20 cellular contexts compared by ENCODE assay signal in genomic region chr9:136241540-136241939, GRCh38. TPM values are rescaled to one million over a fixed set of nuclear protein-coding genes. Genes with fewer than 3 reads are reported as not detected.
A peak's percentile ranks its signal among the peaks of the same experiment; 100 is the strongest.
DNase-seq lines count a peak whose midpoint lies in the region; ATAC-seq, FAIRE-seq and TF ChIP-seq lines count a peak whose summit lies in the region.
"Had no signal": no experiment of that assay in that cellular context is flagged by ENCODE, and none has a peak within 500 bp of the region (broad histone marks: within the 10 kb centered on the region; RNA-seq: fewer than 3 reads in every experiment).

No MANE protein-coding gene starts in this region.

- H3K23ac ChIP-seq in neuronal stem cell (ENCODE audit: low read depth, low read length, poor library complexity): no peak overlapping the region

- H3K4me2 ChIP-seq in GM12878 (ENCODE audit: control insufficient read depth, insufficient read depth) (0 out of 2 replicates have a peak overlapping the region, but pooled peaks have one; percentile 33), neuronal stem cell (ENCODE audit: insufficient read depth, low read length, poor library complexity, severe bottlenecking) (no peak overlapping the region)

- H3K4me1 Mint-ChIP-seq in IgD-negative memory B cell: peaks cover 68 to 70% (median 68%) of the 10 kb centered on the region in 3 donors
- H3K4me1 Mint-ChIP-seq in activated T-helper 17 cell treated with anti-CD3 and anti-CD28 coated beads, Interleukin-2, amount 50 U/mL, for 72 hours: peaks cover 28% of the 10 kb centered on the region

- in situ Hi-C loops in GM12878 (cut with MboI): no loop called here

- H3K36me3 ChIP-seq in GM12878 (ENCODE audit: control insufficient read depth in 2 of 2, insufficient read depth in 2 of 2, low read length in 1 of 2) (peaks cover under 1 to 2% of the 10 kb centered on the region in 2 experiments; a peak in 3 of 4 replicates), neuronal stem cell (replicated peaks in 1 of 2; ENCODE audit: control insufficient read depth in 2 of 2, insufficient read depth in 2 of 2, low read length in 2 of 2) (peaks cover 9 to 22% of the 10 kb centered on the region in 2 donors)

- no peak overlapping the region for H2AK5ac ChIP-seq in neuronal stem cell (ENCODE audit: low read depth, low read length)

- no peak overlapping the region for H3K27ac ChIP-seq in GM12878 (ENCODE audit: control insufficient read depth, insufficient read depth)
- H3K27ac ChIP-seq in neuronal stem cell (replicated peaks; ENCODE audit: low read length): no peak overlapping the region
- H3K27ac ChIP-seq: SJSA1 had no signal

- H3K4me1 ChIP-seq in GM12878 (ENCODE audit: control insufficient read depth, insufficient read depth, low read length): peaks cover 52% of the 10 kb centered on the region
- peaks cover 6 to 21% of the 10 kb centered on the region in 2 donors for H3K4me1 ChIP-seq in neuronal stem cell (ENCODE audit: control insufficient read depth in 2 of 2, insufficient read depth in 1 of 2, low read depth in 1 of 2, low read length in 2 of 2)

- WGBS in GM12878 (ENCODE audit: insufficient coverage, insufficient replicate concordance, low lambda C conversion rate, missing lambda C conversion rate): 82% methylated on average over 13 of the region's 13 CpGs
- WGBS in neuronal stem cell (ENCODE audit: extremely low coverage in 2 of 2, insufficient read length in 2 of 2, insufficient replicate concordance in 1 of 2), 2 donors: no CpG with 5 or more reads among the region's 13 CpGs

- peaks cover 69% of the 10 kb centered on the region for H3K79me2 ChIP-seq in GM12878 (ENCODE audit: control insufficient read depth, insufficient read depth, low read length)

- BruUV-seq in GM12878 (replicated peaks; lab: Mats Ljungman, UMichigan): no TSS peak

- H3K36me3 Mint-ChIP-seq in IgD-negative memory B cell: peaks cover 2% of the 10 kb centered on the region
- H3K36me3 Mint-ChIP-seq in activated T-helper 17 cell treated with anti-CD3 and anti-CD28 coated beads, Interleukin-2, amount 50 U/mL, for 72 hours (ENCODE audit: low read depth): peaks cover 23% of the 10 kb centered on the region

- H2BK120ac ChIP-seq in neuronal stem cell (ENCODE audit: low read depth, low read length): no peak overlapping the region

- H3K9ac ChIP-seq in GM12878 (ENCODE audit: control insufficient read depth, insufficient read depth, low read length): no peak overlapping the region
- H3K9ac ChIP-seq in neuronal stem cell (ENCODE audit: low read depth, low read length, poor library complexity): peak overlapping the region; percentile 24

- H3K4me3 ChIP-seq in GM12878: no peak overlapping the region
- H3K4me3 ChIP-seq in neuronal stem cell (ENCODE audit: low read length in 2 of 2): peak overlapping the region in 1 of 2 donors; percentile 15
- H3K4me3 ChIP-seq: HAP-1, MG63, SJSA1 had no signal

- H2BK15ac ChIP-seq in neuronal stem cell (ENCODE audit: low read length): no peak overlapping the region

- no peak overlapping the region for H3K18ac ChIP-seq in neuronal stem cell (ENCODE audit: low read length)

- intact Hi-C loops in GM12878 (cut with micrococcal nuclease; ENCODE audit: unreplicated experiment): no loop called here

- RAD21 ChIA-PET in GM12878 (lab: Charles Lee; ENCODE audit: unreplicated experiment): no interaction called here

- no peak for TF ChIP-seq CTCF in GM12878 (IDR thresholded peaks at IDR 0.05 in 2 of 3, conservative IDR thresholded peaks at IDR 0.05 in 1 of 3; ENCODE audit: control insufficient read depth in 2 of 3, extremely low read depth in 1 of 3, insufficient read depth in 1 of 3, low read depth in 3 of 3, low read length in 3 of 3)

- POLR2A ChIA-PET in GM12878 (lab: Charles Lee): interaction anchor here (0.6 kb wide), 1 partner anchor 9 kb away, joined by 6 read pairs; no protein-coding TSS in a partner anchor

- H3K4me3 Mint-ChIP-seq in IgD-negative memory B cell: peak overlapping the region in 3 of 4 donors; percentile 62 to 96 (median 83)
- no peak overlapping the region for H3K4me3 Mint-ChIP-seq in activated T-helper 17 cell treated with anti-CD3 and anti-CD28 coated beads, Interleukin-2, amount 50 U/mL, for 72 hours

- H3K27me3 Mint-ChIP-seq in IgD-negative memory B cell: peaks cover 3% of the 10 kb centered on the region
- H3K27me3 Mint-ChIP-seq in activated T-helper 17 cell treated with anti-CD3 and anti-CD28 coated beads, Interleukin-2, amount 50 U/mL, for 72 hours: no peaks in the 10 kb centered on the region

- DNase-seq in COLO668 (lab: John Stamatoyannopoulos, UW; ENCODE audit: unreplicated experiment) (peak; percentile 17), GM12878 (ENCODE audit: low read depth, low spot score) (no peak), neuronal stem cell (ENCODE audit: low spot score) (no peak), activated gamma-delta T cell (lab: John Stamatoyannopoulos, UW) (no peak), kidney glomerular epithelial cell (lab: John Stamatoyannopoulos, UW) (no peak)
- DNase-seq: KG1, MG63, NCI-H1105, NCI-H1694 treated with DMSO at 0.1 percent for 48 hours, NCI-H446, NCI-H774, OCI-M1 had no signal

- H4K20me1 ChIP-seq in GM12878 (ENCODE audit: control insufficient read depth, insufficient read depth): peaks cover 4% of the 10 kb centered on the region; the same call in 1 of the 2 replicates

- no peak overlapping the region for H3K4ac ChIP-seq in neuronal stem cell (ENCODE audit: low read length)

- no peak overlapping the region for H2BK12ac ChIP-seq in neuronal stem cell (ENCODE audit: low read length)

- H3K9me3 Mint-ChIP-seq in IgD-negative memory B cell: no peaks in the 10 kb centered on the region
- no peaks in the 10 kb centered on the region for H3K9me3 Mint-ChIP-seq in activated T-helper 17 cell treated with anti-CD3 and anti-CD28 coated beads, Interleukin-2, amount 50 U/mL, for 72 hours

- H3K79me1 ChIP-seq in neuronal stem cell (ENCODE audit: low read depth, low read length): peaks cover 16% of the 10 kb centered on the region

- no peak for TF ChIP-seq EP300 in GM12878 (IDR thresholded peaks at IDR 0.05; ENCODE audit: borderline replicate concordance in 1 of 2, control insufficient read depth in 1 of 2, low read depth in 2 of 2, low read length in 2 of 2)

- peak overlapping the region in 2 of 3 donors; percentile 66 to 86 for H3K27ac Mint-ChIP-seq in IgD-negative memory B cell
- no peak overlapping the region for H3K27ac Mint-ChIP-seq in activated T-helper 17 cell treated with anti-CD3 and anti-CD28 coated beads, Interleukin-2, amount 50 U/mL, for 72 hours

- CTCF ChIA-PET in GM12878 (lab: Yijun Ruan, JAX): interaction anchor here (3.2 kb wide), 1 partner anchor 15 kb away, joined by 30 read pairs; no protein-coding TSS in a partner anchor

- peak overlapping the region; percentile 52 for H4K8ac ChIP-seq in neuronal stem cell (ENCODE audit: low read depth, low read length)

- H3K9me3 ChIP-seq in GM12878 (replicated peaks; ENCODE audit: control insufficient read depth, insufficient read depth, low read length) (no peaks in the 10 kb centered on the region), neuronal stem cell (replicated peaks in 1 of 2; ENCODE audit: control insufficient read depth in 2 of 2, insufficient read depth in 1 of 2, low read depth in 1 of 2, low read length in 2 of 2) (no peaks in the 10 kb centered on the region)
- H3K9me3 ChIP-seq: HAP-1, MG63 had no signal

- H3K27me3 ChIP-seq in GM12878 (replicated peaks in 1 of 2; ENCODE audit: control insufficient read depth in 2 of 2, insufficient read depth in 2 of 2, low read length in 1 of 2) (no peaks in the 10 kb centered on the region), neuronal stem cell (ENCODE audit: control insufficient read depth in 3 of 3, insufficient read depth in 3 of 3, low read depth in 1 of 3, low read length in 3 of 3) (peaks cover 0 to 4% (median 0%) of the 10 kb centered on the region in 3 experiments)
- H3K27me3 ChIP-seq: MG63 had no signal

- no peak for TF ChIP-seq RAD21 in GM12878 (IDR thresholded peaks at IDR 0.05; ENCODE audit: insufficient read depth, low read depth, low read length)

- no peak for ATAC-seq in GM12878
- ATAC-seq in activated T-helper 17 cell treated with anti-CD3 and anti-CD28 coated beads, Interleukin-2, amount 50 U/mL, for 72 hours (replicated peaks): no peak

- H3K14ac ChIP-seq in neuronal stem cell (ENCODE audit: low read length): no peak overlapping the region

- SMC1A ChIA-PET in GM12878 (lab: Charles Lee; ENCODE audit: uncharacterized antibody, unreplicated experiment): no interaction called here

- H2AFZ ChIP-seq in GM12878 (ENCODE audit: control insufficient read depth, low read depth, low read length): no peak overlapping the region
- H2AFZ ChIP-seq in neuronal stem cell (ENCODE audit: low read length): no peak overlapping the region

- no peak overlapping the region for H4K91ac ChIP-seq in neuronal stem cell (ENCODE audit: low read depth, low read length, poor library complexity)

- H2BK5ac ChIP-seq in neuronal stem cell (ENCODE audit: low read length): no peak overlapping the region

- FAIRE-seq in GM12878 (lab: Jason Lieb, UNC): no peak
- FAIRE-seq: GM18507, HTR-8/SVneo had no signal

- no peak for TF ChIP-seq POLR2A in GM12878 (IDR thresholded peaks at IDR 0.05; ENCODE audit: low read depth, low read length)

RNA-seq across cellular contexts. Expression of gene QSOX2, which starts 4.1 kb away (rescaled TPM):
- 2.1 TPM for polyA plus RNA-seq in IgD-negative memory B cell
- total RNA-seq in GM12878 (2013; cell fraction: nucleolus; rRNA removed): 31.6 and 38.4 TPM in 2 replicates
- total RNA-seq in GM12878 (2014; rRNA removed): 9.0 and 10.1 TPM in 2 replicates
- total RNA-seq in GM12878 (2014; rRNA removed; fragmentation: Illumina TruSeq; extraction: Trizol): 7.1 and 7.8 TPM in 2 replicates
- 15.8 and 16.1 TPM in 2 replicates for total RNA-seq in GM12878 (2021)
- 4.2 TPM for polyA plus RNA-seq in GM12878 (2011; ENCODE audit: low read depth)
- polyA plus RNA-seq in GM12878 (2011; rRNA removed): 11.4 and 15.4 TPM in 2 replicates
- 9.9 and 11.1 TPM in 2 replicates for polyA plus RNA-seq in GM12878 (2011; cell fraction: cytosol; rRNA removed)
- polyA plus RNA-seq in GM12878 (2011; cell fraction: nucleus; rRNA removed): 51.1 and 55.5 TPM in 2 replicates
- polyA plus RNA-seq in GM12878 (2012): 8.4 and 10.9 TPM in 2 replicates
- polyA plus RNA-seq in GM12878 (2014; fragmentation: Illumina TruSeq; extraction: Trizol): 7.2 and 9.3 TPM in 2 replicates
- polyA plus RNA-seq in GM12878 (2014; fragmentation: Nextera tagmentation; extraction: Ambion mirVana): 1 to 10 TPM in 1 of 2 experiments, under 1 TPM in 1; 0.34 to 1.5 TPM
- 13.1 and 15.1 TPM in 2 replicates for polyA plus RNA-seq in GM12878 (2014; rRNA removed)
- 1 to 10 TPM in 1 of 2 experiments, under 1 TPM in 1; 0.45 to 2.1 TPM for polyA plus RNA-seq in GM12878 (2016; fragmentation: Nextera tagmentation; extraction: Ambion mirVana)
- 8.7 and 10.6 TPM in 2 replicates for polyA minus RNA-seq in GM12878 (2011; rRNA and poly(A)+ RNA removed)
- polyA minus RNA-seq in GM12878 (2011; cell fraction: cytosol; rRNA and poly(A)+ RNA removed): 3.5 and 4.1 TPM in 2 replicates
- polyA minus RNA-seq in GM12878 (2011; cell fraction: nucleus; rRNA and poly(A)+ RNA removed): 8.6 and 11.9 TPM in 2 replicates
- 11.3 TPM for polyA plus RNA-seq in neuronal stem cell (2013, experiment 1 of 2)
- polyA plus RNA-seq in neuronal stem cell (2013, experiment 2 of 2): 11.5 TPM
- total RNA-seq in activated T-helper 17 cell treated with anti-CD3 and anti-CD28 coated beads, Interleukin-2, amount 50 U/mL, for 72 hours: 10 to 100 TPM; 25.9 to 28.5 TPM

RNA-seq across cellular contexts. Expression of gene LHX3, which starts 36.6 kb away (rescaled TPM):
- polyA plus RNA-seq in IgD-negative memory B cell: not detected
- not detected in 2 replicates for total RNA-seq in GM12878 (2013; cell fraction: nucleolus; rRNA removed)
- not detected in 2 replicates for total RNA-seq in GM12878 (2014; rRNA removed)
- not detected in 2 replicates for total RNA-seq in GM12878 (2014; rRNA removed; fragmentation: Illumina TruSeq; extraction: Trizol)
- not detected in 2 replicates for total RNA-seq in GM12878 (2021)
- not detected for polyA plus RNA-seq in GM12878 (2011; ENCODE audit: low read depth)
- not detected in 2 replicates for polyA plus RNA-seq in GM12878 (2011; rRNA removed)
- polyA plus RNA-seq in GM12878 (2011; cell fraction: cytosol; rRNA removed): not detected in 2 replicates
- 0.06 TPM in 1 of 2 replicates, not detected in the other for polyA plus RNA-seq in GM12878 (2011; cell fraction: nucleus; rRNA removed)
- polyA plus RNA-seq in GM12878 (2012): not detected in 2 replicates
- polyA plus RNA-seq in GM12878 (2014; fragmentation: Illumina TruSeq; extraction: Trizol): not detected in 2 replicates
- polyA plus RNA-seq in GM12878 (2014; fragmentation: Nextera tagmentation; extraction: Ambion mirVana): not detected
- not detected in 2 replicates for polyA plus RNA-seq in GM12878 (2014; rRNA removed)
- polyA plus RNA-seq in GM12878 (2016; fragmentation: Nextera tagmentation; extraction: Ambion mirVana): not detected
- not detected in 2 replicates for polyA minus RNA-seq in GM12878 (2011; rRNA and poly(A)+ RNA removed)
- not detected in 2 replicates for polyA minus RNA-seq in GM12878 (2011; cell fraction: cytosol; rRNA and poly(A)+ RNA removed)
- polyA minus RNA-seq in GM12878 (2011; cell fraction: nucleus; rRNA and poly(A)+ RNA removed): not detected in 2 replicates
- not detected for polyA plus RNA-seq in neuronal stem cell (2013, experiment 1 of 2)
- not detected for polyA plus RNA-seq in neuronal stem cell (2013, experiment 2 of 2)
- total RNA-seq in activated T-helper 17 cell treated with anti-CD3 and anti-CD28 coated beads, Interleukin-2, amount 50 U/mL, for 72 hours: under 1 TPM in 1 of 2 donors, not detected in 1; 0.16 TPM
- total RNA-seq: SJSA1 had no signal
- polyA plus RNA-seq: AG04450, BJ had no signal
